In the genomic region with DNA sequence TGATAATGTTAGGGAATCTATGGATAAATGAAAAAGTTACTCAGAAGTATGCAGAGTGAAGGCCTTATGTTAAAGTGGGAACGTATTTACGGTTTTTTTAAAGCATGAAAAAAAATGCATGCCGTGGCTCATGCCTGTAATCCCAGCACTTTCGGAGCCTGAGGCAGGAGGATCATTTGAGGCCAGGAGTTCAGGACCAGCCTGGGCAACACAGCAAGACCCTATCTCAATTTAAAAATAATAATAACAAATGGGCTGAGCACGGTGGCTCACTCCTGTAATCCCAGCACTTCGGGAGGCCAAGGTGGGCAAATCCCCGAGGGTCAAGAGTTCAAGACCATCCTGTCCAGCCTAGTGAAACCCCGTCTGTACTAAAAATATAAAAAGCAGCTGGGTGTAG, we compare ENCODE assay signal across 1 cellular context.
TF ChIP-seq lines count a peak whose summit lies in the region.

No MANE protein-coding gene starts in this region.

TF ChIP-seq in GM12878, 131 proteins besides CTCF, POLR2A, EP300 and RAD21:
- no peak for TF ChIP-seq PKNOX1 (IDR thresholded peaks at IDR 0.05)
- no peak for TF ChIP-seq PAX8 (IDR thresholded peaks at IDR 0.05)
- TF ChIP-seq SMC3 (IDR thresholded peaks at IDR 0.05; ENCODE audit: borderline replicate concordance, low read length) = no peak
- no peak for TF ChIP-seq MTA3 (IDR thresholded peaks at IDR 0.05; ENCODE audit: borderline replicate concordance, low read length)
- TF ChIP-seq, protein P1, sequence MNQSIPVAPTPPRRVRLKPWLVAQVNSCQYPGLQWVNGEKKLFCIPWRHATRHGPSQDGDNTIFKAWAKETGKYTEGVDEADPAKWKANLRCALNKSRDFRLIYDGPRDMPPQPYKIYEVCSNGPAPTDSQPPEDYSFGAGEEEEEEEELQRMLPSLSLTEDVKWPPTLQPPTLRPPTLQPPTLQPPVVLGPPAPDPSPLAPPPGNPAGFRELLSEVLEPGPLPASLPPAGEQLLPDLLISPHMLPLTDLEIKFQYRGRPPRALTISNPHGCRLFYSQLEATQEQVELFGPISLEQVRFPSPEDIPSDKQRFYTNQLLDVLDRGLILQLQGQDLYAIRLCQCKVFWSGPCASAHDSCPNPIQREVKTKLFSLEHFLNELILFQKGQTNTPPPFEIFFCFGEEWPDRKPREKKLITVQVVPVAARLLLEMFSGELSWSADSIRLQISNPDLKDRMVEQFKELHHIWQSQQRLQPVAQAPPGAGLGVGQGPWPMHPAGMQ (IDR thresholded peaks at IDR 0.05; ENCODE audit: borderline replicate concordance) = no peak
- no peak for TF ChIP-seq BRCA1 (IDR thresholded peaks at IDR 0.05; ENCODE audit: low read depth, low read length)
- TF ChIP-seq NR2F1 (conservative IDR thresholded peaks at IDR 0.05) = no peak
- TF ChIP-seq NR2C2 (IDR thresholded peaks at IDR 0.05; ENCODE audit: borderline replicate concordance, control insufficient read depth, insufficient read length, low read depth) = no peak
